In the genomic region with DNA sequence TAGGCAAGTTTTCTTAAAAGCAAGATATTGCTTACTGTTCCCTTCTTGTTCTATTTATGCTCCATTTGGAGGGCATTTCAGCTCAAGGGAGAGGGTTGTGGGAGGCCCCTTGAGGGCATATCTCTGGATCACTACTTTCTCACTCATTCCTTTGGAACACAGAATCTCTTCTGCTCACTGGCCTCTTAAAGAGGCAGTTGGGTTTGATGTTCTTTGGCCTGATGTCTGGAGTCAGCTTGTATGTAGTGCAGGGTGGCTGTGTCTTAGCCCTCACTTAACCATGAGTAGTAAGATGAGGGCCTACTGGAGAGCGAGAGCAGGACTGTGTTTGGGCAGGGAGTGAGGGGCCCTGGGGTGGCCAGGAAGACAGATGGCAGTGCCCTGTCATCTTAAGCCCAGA, we compare ENCODE assay signal across 24 cellular contexts. TPM values are rescaled to one million over a fixed set of nuclear protein-coding genes. Genes with fewer than 3 reads are reported as not detected.
DNase-seq lines count a peak whose midpoint lies in the region; ATAC-seq and TF ChIP-seq lines count a peak whose summit lies in the region.
"Had no signal": no experiment of that assay in that cellular context is flagged by ENCODE, and none has a peak within 500 bp of the region (broad histone marks: within the 10 kb centered on the region; RNA-seq: fewer than 3 reads in every experiment).

No MANE protein-coding gene starts in this region.

- no peak for TF ChIP-seq CTCF in type B pancreatic cell (conservative IDR thresholded peaks at IDR 0.05)

- peaks cover 25% of the 10 kb centered on the region for H3K4me1 ChIP-seq in adipocyte (ENCODE audit: control insufficient read depth, insufficient read depth, low read length)

- no peaks in the 10 kb centered on the region for H3K9me3 Mint-ChIP-seq in type B pancreatic cell
- H3K9me3 Mint-ChIP-seq: CD14-positive monocyte, H9, IgD-negative memory B cell had no signal

- H3K4me3 ChIP-seq in adipocyte (ENCODE audit: low read length), result no peak overlapping the region
- H3K4me3 ChIP-seq: GM23248 had no signal

- H3K36me3 ChIP-seq in adipocyte (ENCODE audit: control insufficient read depth, insufficient read depth, low read length, severe bottlenecking), result peaks cover 11% of the 10 kb centered on the region

- no peaks in the 10 kb centered on the region for H3K27me3 ChIP-seq in adipocyte (replicated peaks; ENCODE audit: control insufficient read depth, insufficient read depth, low read length)

- no peak overlapping the region for H3K4me3 Mint-ChIP-seq in type B pancreatic cell
- H3K4me3 Mint-ChIP-seq: B cell, CD14-positive monocyte, H9 had no signal

- no peak for ATAC-seq in left cardiac atrium
- ATAC-seq in HG03460 (IDR thresholded peaks at IDR 0.05; ENCODE audit: unreplicated experiment), result no peak
- ATAC-seq: Panc1 had no signal

- DNase-seq in cardiac septum (ENCODE audit: low spot score) (peak; percentile 10), left cardiac atrium (no peak), adipocyte (ENCODE audit: low read depth) (peak; percentile 3), mesenteric fat pad (ENCODE audit: low spot score) (peak; percentile 35), type B pancreatic cell (ENCODE audit: extremely low spot score, unreplicated experiment) (no peak), NCI-H524 treated with DMSO at 0.1 percent for 48 hours (lab: John Stamatoyannopoulos, UW) (no peak), hippocampal formation (lab: John Stamatoyannopoulos, UW) (no peak)
- DNase-seq: DMS53; EL; GF-D8; GM23248; H9; MV-4-11; NCI-H1105 treated with DMSO at 0.1 percent for 48 hours; NCI-H2029 treated with DMSO at 0.1 percent for 48 hours; NCI-H226; NCI-H510A treated with DMSO at 0.1 percent for 48 hours; NCI-H774; NK-92 treated with Interleukin-12 subunit alpha and Interleukin-12 subunit beta, amount 100 ng/mL, for 24 hours had no signal

- peaks cover 25% of the 10 kb centered on the region for H3K4me1 Mint-ChIP-seq in type B pancreatic cell (ENCODE audit: unreplicated experiment)

- H3K9me3 ChIP-seq in adipocyte (ENCODE audit: control insufficient read depth, low read length), result no peaks in the 10 kb centered on the region

- peak overlapping the region; percentile 1 for H3K27ac Mint-ChIP-seq in type B pancreatic cell
- H3K27ac Mint-ChIP-seq: B cell had no signal

- no peaks in the 10 kb centered on the region for H3K27me3 Mint-ChIP-seq in type B pancreatic cell
- H3K27me3 Mint-ChIP-seq: B cell, IgD-negative memory B cell had no signal

- no peak overlapping the region for H3K9ac ChIP-seq in adipocyte (ENCODE audit: low read length)
- H3K9ac ChIP-seq: GM23248 had no signal

- intact Hi-C loops in cardiac septum (cut with DNase I), result no loop called here
- intact Hi-C loops in left cardiac atrium (cut with DNase I), result no loop called here

- H3K36me3 Mint-ChIP-seq in type B pancreatic cell, result peaks cover 13% of the 10 kb centered on the region

RNA-seq across cellular contexts. Expression of a gene that starts 3.6 kb away (rescaled TPM):
- total RNA-seq in cardiac septum, result 13.5 TPM
- total RNA-seq in left cardiac atrium, result 10 to 100 TPM; 15.4 to 16.7 TPM
- 14.7 TPM for total RNA-seq in mesenteric fat pad
- total RNA-seq in type B pancreatic cell (ENCODE audit: low replicate concordance), result 38.8 and 96.7 TPM in 2 replicates

Comparison
In these comparisons a context has a peak if more than half of its experiments do, and no peak if none do; other contexts are left out.
1. DNase-seq: peak in cardiac septum (single experiment), adipocyte (single experiment) and mesenteric fat pad (single experiment); none in left cardiac atrium (single experiment), type B pancreatic cell (single experiment), NCI-H524 treated with DMSO at 0.1 percent for 48 hours (single experiment) and hippocampal formation (0 of 2).